ENCODE assay signal across 8 cellular contexts in genomic region chr7:127678947-127679346, GRCh38. TPM values are rescaled to one million over a fixed set of nuclear protein-coding genes. Genes with fewer than 3 reads are reported as not detected.
DNase-seq lines count a peak whose midpoint lies in the region; ATAC-seq and TF ChIP-seq lines count a peak whose summit lies in the region.

No MANE protein-coding gene starts in this region.

- H3K27ac Mint-ChIP-seq in activated T-helper 2 cell treated with anti-CD3 and anti-CD28 coated beads, Interferon-gamma antibody, Interleukin-2, Interleukin-4, amounts not matched to agents 10 μg/mL and 5 μg/mL and 100 μg/mL, durations not matched to agents 14 hours and 24 hours and 36 hours: peak overlapping the region; percentile 83

- H3K4me1 Mint-ChIP-seq in activated T-helper 2 cell treated with anti-CD3 and anti-CD28 coated beads, Interferon-gamma antibody, Interleukin-2, Interleukin-4, amounts not matched to agents 10 μg/mL and 5 μg/mL and 100 μg/mL, durations not matched to agents 14 hours and 24 hours and 36 hours (ENCODE audit: low read depth): peaks cover 46% of the 10 kb centered on the region

- intact Hi-C loops in activated T-helper 2 cell treated with anti-CD3 and anti-CD28 coated beads, Interferon-gamma antibody, Interleukin-2, Interleukin-4, amounts not matched to agents 10 μg/mL and 5 μg/mL and 100 μg/mL, durations not matched to agents 14 hours and 24 hours and 36 hours (cut with micrococcal nuclease): no loop called here
- intact Hi-C loops in sciatic nerve (cut with DNase I): no loop called here

- 90 to 95% methylated on average over 3 of the region's 3 CpGs for WGBS in upper lobe of left lung, 2 donors

- no peak overlapping the region for H3K27ac ChIP-seq in upper lobe of left lung

- peaks cover 75% of the 10 kb centered on the region for H3K36me3 Mint-ChIP-seq in activated T-helper 2 cell treated with anti-CD3 and anti-CD28 coated beads, Interferon-gamma antibody, Interleukin-2, Interleukin-4, amounts not matched to agents 10 μg/mL and 5 μg/mL and 100 μg/mL, durations not matched to agents 14 hours and 24 hours and 36 hours (ENCODE audit: low read depth)

- TF ChIP-seq CTCF in BE2C (IDR thresholded peaks at IDR 0.05; ENCODE audit: low read depth, low read length) (no peak), upper lobe of left lung (IDR thresholded peaks at IDR 0.05) (no peak)

- H3K4me1 ChIP-seq in BE2C (peaks cover 9% of the 10 kb centered on the region), upper lobe of left lung (peaks cover 4 to 20% (median 10%) of the 10 kb centered on the region in 4 donors)

- H3K36me3 ChIP-seq in BE2C (peaks cover 21% of the 10 kb centered on the region), upper lobe of left lung (peaks cover 0 to 10% (median 0%) of the 10 kb centered on the region in 4 donors)

- TF ChIP-seq POLR2A in upper lobe of left lung (IDR thresholded peaks at IDR 0.05): no peak

- peaks cover 16% of the 10 kb centered on the region for H3K9me3 Mint-ChIP-seq in activated T-helper 2 cell treated with anti-CD3 and anti-CD28 coated beads, Interferon-gamma antibody, Interleukin-2, Interleukin-4, amounts not matched to agents 10 μg/mL and 5 μg/mL and 100 μg/mL, durations not matched to agents 14 hours and 24 hours and 36 hours

- ATAC-seq in HG02981 (IDR thresholded peaks at IDR 0.05; ENCODE audit: unreplicated experiment): peak; percentile 89
- no peak for ATAC-seq in sciatic nerve
- ATAC-seq in upper lobe of left lung (ENCODE audit: low FRiP score in 2 of 2): no peak

- H3K27me3 Mint-ChIP-seq in activated T-helper 2 cell treated with anti-CD3 and anti-CD28 coated beads, Interferon-gamma antibody, Interleukin-2, Interleukin-4, amounts not matched to agents 10 μg/mL and 5 μg/mL and 100 μg/mL, durations not matched to agents 14 hours and 24 hours and 36 hours (ENCODE audit: low read depth): no peaks in the 10 kb centered on the region

- DNase-seq in AG08396 (ENCODE audit: low spot score) (peak; percentile 17), GM19238 (ENCODE audit: insufficient read length, low spot score) (peak; percentile 25), BE2C (no peak), sciatic nerve (ENCODE audit: low spot score) (no peak), upper lobe of left lung (no peak), globus pallidus (ENCODE audit: low spot score) (no peak)
- no peak for DNase-seq in activated T-helper 2 cell treated with anti-CD3 and anti-CD28 coated beads, Interferon-gamma antibody, Interleukin-2, Interleukin-4, amounts not matched to agents 10 μg/mL and 5 μg/mL and 100 μg/mL, durations not matched to agents 14 hours and 24 hours and 36 hours (ENCODE audit: low spot score)

- H3K4me3 Mint-ChIP-seq in activated T-helper 2 cell treated with anti-CD3 and anti-CD28 coated beads, Interferon-gamma antibody, Interleukin-2, Interleukin-4, amounts not matched to agents 10 μg/mL and 5 μg/mL and 100 μg/mL, durations not matched to agents 14 hours and 24 hours and 36 hours (ENCODE audit: low read depth): no peak overlapping the region

- H3K4me3 ChIP-seq in BE2C (ENCODE audit: low read depth, low read length) (no peak overlapping the region), upper lobe of left lung (no peak overlapping the region)

- H3K27me3 ChIP-seq in BE2C: no peaks in the 10 kb centered on the region
- H3K27me3 ChIP-seq in upper lobe of left lung: no peaks in the 10 kb centered on the region

- TF ChIP-seq EP300 in upper lobe of left lung (IDR thresholded peaks at IDR 0.05): no peak

- H3K9me3 ChIP-seq in BE2C: no peaks in the 10 kb centered on the region
- H3K9me3 ChIP-seq in upper lobe of left lung: peaks cover 0 to 7% (median 2%) of the 10 kb centered on the region in 4 donors

RNA-seq across cellular contexts. Expression of gene SND1, which starts 27.0 kb away (rescaled TPM):
- 311 TPM in 2 replicates for total RNA-seq in activated T-helper 2 cell treated with anti-CD3 and anti-CD28 coated beads, Interferon-gamma antibody, Interleukin-2, Interleukin-4, amounts not matched to agents 10 μg/mL and 5 μg/mL and 100 μg/mL, durations not matched to agents 14 hours and 24 hours and 36 hours
- polyA plus RNA-seq in BE2C (2012; ENCODE audit: insufficient read depth, insufficient read length, low read depth): 111 TPM
- 125 TPM for total RNA-seq in sciatic nerve
- 100 to 1,000 TPM; 107 to 167 (median 121) TPM for total RNA-seq in upper lobe of left lung

Comparison
In these comparisons a context has a peak if more than half of its experiments do, and no peak if none do; other contexts are left out.
1. DNase-seq: peak in AG08396 (single experiment) and GM19238 (single experiment); none in activated T-helper 2 cell treated with anti-CD3 and anti-CD28 coated beads, Interferon-gamma antibody, Interleukin-2, Interleukin-4, amounts not matched to agents 10 μg/mL and 5 μg/mL and 100 μg/mL, durations not matched to agents 14 hours and 24 hours and 36 hours (single experiment), BE2C (single experiment), sciatic nerve (single experiment), upper lobe of left lung (0 of 2) and globus pallidus (single experiment).